Comparison of ENCODE assay signal across 33 cellular contexts in genomic region chrX:56932106-56932505, GRCh38.
"Had no signal": no experiment of that assay in that cellular context is flagged by ENCODE, and none has a peak within 500 bp of the region (broad histone marks: within the 10 kb centered on the region; RNA-seq: fewer than 3 reads in every experiment).

No MANE protein-coding gene starts in this region.

- H3K27ac ChIP-seq: adrenal gland, ascending aorta, body of pancreas, brain microvascular endothelial cell, breast epithelium, cardiac muscle cell, colonic mucosa had no signal

- FAIRE-seq: astrocyte, bronchial epithelial cell, colon had no signal

- H3K27me3 ChIP-seq: adrenal gland, ascending aorta, body of pancreas, brain microvascular endothelial cell, cardiac muscle cell, colonic mucosa had no signal

- H3K4me1 ChIP-seq: adrenal gland, ascending aorta, body of pancreas, breast epithelium, colonic mucosa had no signal

- H3K9me3 ChIP-seq: adrenal gland, body of pancreas, colonic mucosa had no signal

- DNase-seq: activated effector memory CD4-positive, alpha-beta T cell treated with anti-CD3 and anti-CD28 coated beads, Interleukin-2, amount 50 U/mL, for 16 hours; activated effector memory CD4-positive, alpha-beta T cell treated with Interleukin-2 at 50 U/mL for 16 hours; activated gamma-delta T cell; activated naive CD4-positive, alpha-beta T cell; activated naive CD4-positive, alpha-beta T cell treated with anti-CD3 and anti-CD28 coated beads for 36 hours; activated naive CD4-positive, alpha-beta T cell treated with anti-CD3 and anti-CD28 coated beads, Interleukin-2, amount 10 ng/mL, durations not matched to agents 7 days and 5 days; activated naive CD4-positive, alpha-beta T cell treated with anti-CD3 and anti-CD28 coated beads, Interleukin-2, amount 50 U/mL, for 16 hours; activated naive CD4-positive, alpha-beta T cell treated with Interleukin-2 at 50 U/mL for 16 hours; activated naive CD8-positive, alpha-beta T cell treated with anti-CD3 and anti-CD28 coated beads for 36 hours; activated naive CD8-positive, alpha-beta T cell treated with anti-CD3 and anti-CD28 coated beads, Interleukin-2, amount 10 ng/mL, durations not matched to agents 7 days and 5 days; activated naive CD8-positive, alpha-beta T cell treated with anti-CD3 and anti-CD28 coated beads, Interleukin-2, amount 50 U/mL, for 24 hours; activated T-cell treated with anti-CD3 and anti-CD28 coated beads, Interleukin-2, amount 50 U/mL, for 4 hours; activated T-cell treated with anti-CD3 and anti-CD28 coated beads, Interleukin-2, amount 50 U/mL, for 48 hours; activated T-cell treated with anti-CD3 and anti-CD28 coated beads, Interleukin-2, amount 50 U/mL, for 72 hours; adrenal gland; amniotic stem cell; amygdala; anterior cingulate cortex; aorta; body of pancreas; brain microvascular endothelial cell; caudate nucleus; central memory CD4-positive, alpha-beta T cell; cerebellar nuclear complex; colonic mucosa had no signal

- H3K4me3 ChIP-seq: adrenal gland, ascending aorta, body of pancreas, breast epithelium, cardiac muscle cell, colonic mucosa had no signal

- ATAC-seq: activated naive CD4-positive, alpha-beta T cell treated with anti-CD3 and anti-CD28 coated beads, Interleukin-2, amount 50 U/mL, for 72 hours; activated naive CD8-positive, alpha-beta T cell treated with anti-CD3 and anti-CD28 coated beads, Interleukin-2, amount 50 U/mL, for 24 hours; activated T-cell treated with anti-CD3 and anti-CD28 coated beads, Interleukin-2, amount 50 U/mL, for 4 hours; activated T-cell treated with anti-CD3 and anti-CD28 coated beads, Interleukin-2, amount 50 U/mL, for 72 hours; activated T-helper 17 cell treated with anti-CD3 and anti-CD28 coated beads, Interleukin-2, amount 50 U/mL, for 72 hours; body of pancreas had no signal

- H3K36me3 ChIP-seq: adrenal gland, ascending aorta, brain microvascular endothelial cell, breast epithelium, cardiac muscle cell, colonic mucosa had no signal
